Comparison of ENCODE assay signal across 14 cellular contexts in genomic region chr4:27728892-27729291, GRCh38.
DNase-seq lines count a peak whose midpoint lies in the region; ATAC-seq, FAIRE-seq and TF ChIP-seq lines count a peak whose summit lies in the region.
"Had no signal": no experiment of that assay in that cellular context is flagged by ENCODE, and none has a peak within 500 bp of the region (broad histone marks: within the 10 kb centered on the region; RNA-seq: fewer than 3 reads in every experiment).

No MANE protein-coding gene starts in this region.

- H3K4me1 Mint-ChIP-seq in HFFc6 (ENCODE audit: low read depth) (peaks cover 5% of the 10 kb centered on the region; the same call in 1 of the 2 replicates), neural crest cell (no peaks in the 10 kb centered on the region)
- H3K4me1 Mint-ChIP-seq in stimulated activated naive B cell treated with anti-CD40 and anti-IgM and Interleukin-4, amounts not matched to agents 10 μg/mL and 1 μg/mL and 100 μg/mL, for 72 hours: no peaks in the 10 kb centered on the region
- H3K4me1 Mint-ChIP-seq in stimulated activated memory B cell treated with anti-CD40 and anti-IgM and Interleukin-4, amounts not matched to agents 10 μg/mL and 1 μg/mL and 100 μg/mL, for 72 hours: no peaks in the 10 kb centered on the region
- H3K4me1 Mint-ChIP-seq: B cell; CD8-positive, alpha-beta memory T cell had no signal

- no peaks in the 10 kb centered on the region; the same call in none of the 2 replicates for H3K27me3 Mint-ChIP-seq in HFFc6 (ENCODE audit: insufficient read depth)
- H3K27me3 Mint-ChIP-seq in neural crest cell (ENCODE audit: low read depth): no peaks in the 10 kb centered on the region
- no peaks in the 10 kb centered on the region for H3K27me3 Mint-ChIP-seq in stimulated activated naive B cell treated with anti-CD40 and anti-IgM and Interleukin-4, amounts not matched to agents 10 μg/mL and 1 μg/mL and 100 μg/mL, for 72 hours
- H3K27me3 Mint-ChIP-seq in stimulated activated memory B cell treated with anti-CD40 and anti-IgM and Interleukin-4, amounts not matched to agents 10 μg/mL and 1 μg/mL and 100 μg/mL, for 72 hours: no peaks in the 10 kb centered on the region
- H3K27me3 Mint-ChIP-seq: B cell; CD4-positive, alpha-beta T cell; CD8-positive, alpha-beta memory T cell had no signal

- H3K9me3 Mint-ChIP-seq in HFFc6 (no peaks in the 10 kb centered on the region), neural crest cell (no peaks in the 10 kb centered on the region)
- peaks cover 0 to 2% of the 10 kb centered on the region in 2 donors for H3K9me3 Mint-ChIP-seq in stimulated activated naive B cell treated with anti-CD40 and anti-IgM and Interleukin-4, amounts not matched to agents 10 μg/mL and 1 μg/mL and 100 μg/mL, for 72 hours
- no peaks in the 10 kb centered on the region for H3K9me3 Mint-ChIP-seq in stimulated activated memory B cell treated with anti-CD40 and anti-IgM and Interleukin-4, amounts not matched to agents 10 μg/mL and 1 μg/mL and 100 μg/mL, for 72 hours
- H3K9me3 Mint-ChIP-seq: CD4-positive, alpha-beta T cell had no signal

- H3K27ac Mint-ChIP-seq in HFFc6: no peak overlapping the region
- peak overlapping the region; percentile 72 for H3K27ac Mint-ChIP-seq in neural crest cell (ENCODE audit: unreplicated experiment)
- no peak overlapping the region for H3K27ac Mint-ChIP-seq in stimulated activated naive B cell treated with anti-CD40 and anti-IgM and Interleukin-4, amounts not matched to agents 10 μg/mL and 1 μg/mL and 100 μg/mL, for 72 hours
- H3K27ac Mint-ChIP-seq in stimulated activated memory B cell treated with anti-CD40 and anti-IgM and Interleukin-4, amounts not matched to agents 10 μg/mL and 1 μg/mL and 100 μg/mL, for 72 hours: no peak overlapping the region
- H3K27ac Mint-ChIP-seq: B cell; CD4-positive, alpha-beta T cell; CD8-positive, alpha-beta memory T cell had no signal

- no peak for DNase-seq in D721Med (ENCODE audit: insufficient read length, low spot score)
- DNase-seq in HFFc6: no peak
- DNase-seq in OCI-M1 (lab: John Stamatoyannopoulos, UW): peak; percentile 37
- no peak for DNase-seq in neural crest cell (ENCODE audit: low read depth, low spot score)
- DNase-seq in stimulated activated naive B cell treated with anti-CD40 and anti-IgM and Interleukin-4, amounts not matched to agents 10 μg/mL and 1 μg/mL and 100 μg/mL, for 72 hours: no peak
- no peak for DNase-seq in foreskin melanocyte
- DNase-seq: CD4-positive, alpha-beta T cell; CD8-positive, alpha-beta memory T cell; DMS79 treated with DMSO at 0.1 percent for 48 hours; GF-D8; GOT3 had no signal

- TF ChIP-seq CTCF in D721Med (IDR thresholded peaks at IDR 0.05; ENCODE audit: insufficient read depth, missing control alignments): no peak
- no peak for TF ChIP-seq CTCF in HFFc6 (IDR thresholded peaks at IDR 0.05)
- TF ChIP-seq CTCF in neural crest cell (conservative IDR thresholded peaks at IDR 0.05): no peak

- H3K4me3 Mint-ChIP-seq in HFFc6 (peak overlapping the region; percentile 82), neural crest cell (no peak overlapping the region)
- H3K4me3 Mint-ChIP-seq in stimulated activated naive B cell treated with anti-CD40 and anti-IgM and Interleukin-4, amounts not matched to agents 10 μg/mL and 1 μg/mL and 100 μg/mL, for 72 hours: no peak overlapping the region
- H3K4me3 Mint-ChIP-seq in stimulated activated memory B cell treated with anti-CD40 and anti-IgM and Interleukin-4, amounts not matched to agents 10 μg/mL and 1 μg/mL and 100 μg/mL, for 72 hours: no peak overlapping the region
- H3K4me3 Mint-ChIP-seq: B cell; CD4-positive, alpha-beta T cell; CD8-positive, alpha-beta memory T cell had no signal

- H3K36me3 Mint-ChIP-seq in HFFc6 (ENCODE audit: low read depth): no peaks in the 10 kb centered on the region
- no peaks in the 10 kb centered on the region for H3K36me3 Mint-ChIP-seq in neural crest cell (ENCODE audit: low read depth)
- H3K36me3 Mint-ChIP-seq in stimulated activated naive B cell treated with anti-CD40 and anti-IgM and Interleukin-4, amounts not matched to agents 10 μg/mL and 1 μg/mL and 100 μg/mL, for 72 hours: no peaks in the 10 kb centered on the region
- H3K36me3 Mint-ChIP-seq in stimulated activated memory B cell treated with anti-CD40 and anti-IgM and Interleukin-4, amounts not matched to agents 10 μg/mL and 1 μg/mL and 100 μg/mL, for 72 hours: no peaks in the 10 kb centered on the region
- H3K36me3 Mint-ChIP-seq: CD8-positive, alpha-beta memory T cell had no signal

- FAIRE-seq in D721Med (lab: Jason Lieb, UNC): peak; percentile 6
- FAIRE-seq: H54 had no signal

- ATAC-seq in stimulated activated naive B cell treated with anti-CD40 and anti-IgM and Interleukin-4, amounts not matched to agents 10 μg/mL and 1 μg/mL and 100 μg/mL, for 72 hours (replicated peaks): no peak
- no peak for ATAC-seq in stimulated activated memory B cell treated with anti-CD40 and anti-IgM and Interleukin-4, amounts not matched to agents 10 μg/mL and 1 μg/mL and 100 μg/mL, for 72 hours
